22 cellular contexts compared by ENCODE assay signal in genomic region chr2:240689975-240690374, GRCh38. TPM values are rescaled to one million over a fixed set of nuclear protein-coding genes. Genes with fewer than 3 reads are reported as not detected.
DNase-seq lines count a peak whose midpoint lies in the region; ATAC-seq and TF ChIP-seq lines count a peak whose summit lies in the region.
"Had no signal": no experiment of that assay in that cellular context is flagged by ENCODE, and none has a peak within 500 bp of the region (broad histone marks: within the 10 kb centered on the region; RNA-seq: fewer than 3 reads in every experiment).

No MANE protein-coding gene starts in this region.

- no peak overlapping the region for H3K27ac Mint-ChIP-seq in activated naive CD4-positive, alpha-beta T cell treated with anti-CD3 and anti-CD28 coated beads, Interleukin-2, amount 50 U/mL, for 24 hours
- H3K27ac Mint-ChIP-seq in effector memory CD8-positive, alpha-beta T cell: peak overlapping the region in 1 of 2 donors; percentile 81
- H3K27ac Mint-ChIP-seq in osteocyte (ENCODE audit: unreplicated experiment): no peak overlapping the region

- no peak for ATAC-seq in effector memory CD8-positive, alpha-beta T cell (replicated peaks)
- ATAC-seq in lower lobe of right lung: no peak
- ATAC-seq: A549, PC-3 had no signal

- no peaks in the 10 kb centered on the region for H3K36me3 ChIP-seq in lower lobe of right lung
- H3K36me3 ChIP-seq: HAP-1 had no signal

- no peak for DNase-seq in activated naive CD4-positive, alpha-beta T cell treated with Interleukin-2 at 50 U/mL for 16 hours
- DNase-seq in ELF-1 (ENCODE audit: low read depth, low spot score): peak; percentile 0
- no peak for DNase-seq in effector memory CD8-positive, alpha-beta T cell
- DNase-seq in osteocyte (ENCODE audit: extremely low spot score, unreplicated experiment): peak; percentile 67
- DNase-seq in activated CD4-positive, alpha-beta T cell treated with anti-CD3 and anti-CD28 coated beads for 48 hours: no peak
- DNase-seq in RPMI8226: no peak
- DNase-seq in lower lobe of right lung: no peak
- DNase-seq: CD8-positive, alpha-beta memory T cell; DMS79; NCI-H1417; NCI-H187; NCI-H226; NCI-H526; PC-3 had no signal

- H3K27ac ChIP-seq in lower lobe of right lung: no peak overlapping the region
- H3K27ac ChIP-seq: A549, HL-60, KMS-11, RWPE1 had no signal

- H3K27me3 Mint-ChIP-seq in activated naive CD4-positive, alpha-beta T cell treated with anti-CD3 and anti-CD28 coated beads, Interleukin-2, amount 50 U/mL, for 24 hours: no peaks in the 10 kb centered on the region
- H3K27me3 Mint-ChIP-seq in effector memory CD8-positive, alpha-beta T cell: no peaks in the 10 kb centered on the region
- peaks cover 9% of the 10 kb centered on the region for H3K27me3 Mint-ChIP-seq in osteocyte (ENCODE audit: unreplicated experiment)
- H3K27me3 Mint-ChIP-seq: CD8-positive, alpha-beta memory T cell had no signal

- H3K4me3 ChIP-seq in lower lobe of right lung: no peak overlapping the region
- H3K4me3 ChIP-seq: A549, HAP-1 had no signal

- no peaks in the 10 kb centered on the region for H3K27me3 ChIP-seq in lower lobe of right lung (ENCODE audit: low read depth)

- H3K36me3 Mint-ChIP-seq in activated naive CD4-positive, alpha-beta T cell treated with anti-CD3 and anti-CD28 coated beads, Interleukin-2, amount 50 U/mL, for 24 hours: no peaks in the 10 kb centered on the region
- H3K36me3 Mint-ChIP-seq in effector memory CD8-positive, alpha-beta T cell (ENCODE audit: insufficient read depth): no peaks in the 10 kb centered on the region
- no peaks in the 10 kb centered on the region for H3K36me3 Mint-ChIP-seq in osteocyte (ENCODE audit: unreplicated experiment)
- H3K36me3 Mint-ChIP-seq: CD8-positive, alpha-beta memory T cell had no signal

- no peak for TF ChIP-seq CTCF in osteocyte (IDR thresholded peaks at IDR 0.05)
- TF ChIP-seq CTCF in lower lobe of right lung (IDR thresholded peaks at IDR 0.05): no peak

- H3K4me1 ChIP-seq in lower lobe of right lung: no peaks in the 10 kb centered on the region
- H3K4me1 ChIP-seq: A549, HAP-1 had no signal

- H3K9me3 ChIP-seq in lower lobe of right lung: no peaks in the 10 kb centered on the region
- H3K9me3 ChIP-seq: A549, HAP-1 had no signal

- H3K4me1 Mint-ChIP-seq in activated naive CD4-positive, alpha-beta T cell treated with anti-CD3 and anti-CD28 coated beads, Interleukin-2, amount 50 U/mL, for 24 hours: no peaks in the 10 kb centered on the region
- peaks cover 9 to 14% of the 10 kb centered on the region in 2 donors for H3K4me1 Mint-ChIP-seq in effector memory CD8-positive, alpha-beta T cell (ENCODE audit: low read depth in 2 of 2)
- H3K4me1 Mint-ChIP-seq in osteocyte (ENCODE audit: unreplicated experiment): no peaks in the 10 kb centered on the region

- intact Hi-C loops in lower lobe of right lung (cut with DNase I): no loop called here

- no peaks in the 10 kb centered on the region for H3K9me3 Mint-ChIP-seq in activated naive CD4-positive, alpha-beta T cell treated with anti-CD3 and anti-CD28 coated beads, Interleukin-2, amount 50 U/mL, for 24 hours
- no peaks in the 10 kb centered on the region for H3K9me3 Mint-ChIP-seq in effector memory CD8-positive, alpha-beta T cell
- H3K9me3 Mint-ChIP-seq in osteocyte (ENCODE audit: unreplicated experiment): no peaks in the 10 kb centered on the region
- H3K9me3 Mint-ChIP-seq: CD8-positive, alpha-beta memory T cell had no signal

- peak overlapping the region; percentile 4 for H3K4me3 Mint-ChIP-seq in activated naive CD4-positive, alpha-beta T cell treated with anti-CD3 and anti-CD28 coated beads, Interleukin-2, amount 50 U/mL, for 24 hours
- peak overlapping the region; percentile 2 to 48 for H3K4me3 Mint-ChIP-seq in effector memory CD8-positive, alpha-beta T cell
- no peak overlapping the region for H3K4me3 Mint-ChIP-seq in osteocyte (ENCODE audit: unreplicated experiment)

RNA-seq across cellular contexts. Expression of gene AQP12A, which starts 1.7 kb away (rescaled TPM):
- not detected in 2 replicates for total RNA-seq in osteocyte
- not detected for total RNA-seq in lower lobe of right lung
- total RNA-seq: CD8-positive, alpha-beta memory T cell; HT1080; PC-3; SK-MEL-5 had no signal

RNA-seq across cellular contexts. Expression of gene AQP12B, which starts 7.3 kb away (rescaled TPM):
- total RNA-seq in osteocyte (not detected in 2 replicates), lower lobe of right lung (not detected)
- total RNA-seq: CD8-positive, alpha-beta memory T cell; HT1080; PC-3; SK-MEL-5 had no signal

Comparison
In these comparisons a context has a peak if more than half of its experiments do, and no peak if none do; other contexts are left out.
1. DNase-seq: peak in ELF-1 (single experiment) and osteocyte (single experiment); none in activated naive CD4-positive, alpha-beta T cell treated with Interleukin-2 at 50 U/mL for 16 hours (single experiment), effector memory CD8-positive, alpha-beta T cell (0 of 3), activated CD4-positive, alpha-beta T cell treated with anti-CD3 and anti-CD28 coated beads for 48 hours (single experiment), RPMI8226 (single experiment) and lower lobe of right lung (single experiment).